Comparison of ENCODE assay signal across 1 cellular context in genomic region chr2:119249855-119250775, GRCh38.
TF ChIP-seq lines count a peak whose summit lies in the region.

No MANE protein-coding gene starts in this region.

TF ChIP-seq in K562, 482 proteins besides CTCF, POLR2A, EP300 and RAD21 (continued from another document):
- TF ChIP-seq ATF6 (CRISPR knock-in tag; IDR thresholded peaks at IDR 0.05): no peak
- TF ChIP-seq RBM25 (IDR thresholded peaks at IDR 0.05; ENCODE audit: low read depth, low read length, severe bottlenecking): peak; percentile 67
- TF ChIP-seq ZFP36 (IDR thresholded peaks at IDR 0.05; ENCODE audit: low read depth, low read length, partially characterized antibody): peak; percentile 63
- no peak for TF ChIP-seq TEAD1 (CRISPR knock-in tag; IDR thresholded peaks at IDR 0.05)
- no peak for TF ChIP-seq ZNF764 (CRISPR knock-in tag; IDR thresholded peaks at IDR 0.05; ENCODE audit: low read depth)
- TF ChIP-seq ZNF778 (CRISPR knock-in tag; IDR thresholded peaks at IDR 0.05): no peak
- no peak for TF ChIP-seq SMARCC2 (IDR thresholded peaks at IDR 0.05; ENCODE audit: low read depth)
- TF ChIP-seq NFIX (CRISPR knock-in tag; IDR thresholded peaks at IDR 0.05; ENCODE audit: low read depth): no peak
- no peak for TF ChIP-seq FOXM1 (IDR thresholded peaks at IDR 0.05; ENCODE audit: low read depth)
- TF ChIP-seq FOXM1 (CRISPR knock-in tag; IDR thresholded peaks at IDR 0.05; ENCODE audit: low read depth): no peak
- no peak for TF ChIP-seq ATF3 (IDR thresholded peaks at IDR 0.05)
- no peak for TF ChIP-seq ATF3 (CRISPR knock-in tag; conservative IDR thresholded peaks at IDR 0.05)
- TF ChIP-seq ARHGAP35 (IDR thresholded peaks at IDR 0.05; ENCODE audit: partially characterized antibody): no peak
